ENCODE assay signal across 8 cellular contexts in genomic region chr10:24465899-24466615, GRCh38.
DNase-seq lines count a peak whose midpoint lies in the region; ATAC-seq and TF ChIP-seq lines count a peak whose summit lies in the region.

No MANE protein-coding gene starts in this region.

- H3K27me3 ChIP-seq in GM23248 (replicated peaks; ENCODE audit: insufficient read depth) (no peaks in the 10 kb centered on the region), aorta (ENCODE audit: control insufficient read depth in 1 of 2, insufficient read depth in 2 of 2, low read length in 1 of 2) (no peaks in the 10 kb centered on the region), ovary (no peaks in the 10 kb centered on the region)

- peak overlapping the region; percentile 39; the same call in 1 of the 2 replicates for H2AFZ ChIP-seq in GM23248

- H3K27ac ChIP-seq in GM23248 (peak overlapping the region; percentile 92), aorta (ENCODE audit: low read depth in 1 of 2, low read length in 2 of 2) (peak overlapping the region in 1 of 2 donors; percentile 11), ovary (no peak overlapping the region)

- H3F3A ChIP-seq in GM23248 (ENCODE audit: insufficient read depth), result peaks cover 54% of the 10 kb centered on the region

- DNase-seq in GM12864 (ENCODE audit: low read depth) (peak; percentile 15), GM23248 (peak; percentile 96), NCI-H460 (ENCODE audit: extremely low read depth, low read depth) (peak; percentile 77), astrocyte of the hippocampus (ENCODE audit: low read depth, low spot score) (peak; percentile 96), mucosa of gallbladder (ENCODE audit: low spot score) (peak; percentile 67), aorta (no peak), ovary (no peak)

- H3K36me3 ChIP-seq in GM23248 (ENCODE audit: low read depth), result no peaks in the 10 kb centered on the region
- H3K36me3 ChIP-seq in aorta (ENCODE audit: control insufficient read depth in 1 of 2, insufficient read depth in 2 of 2, low read length in 1 of 2), result no peaks in the 10 kb centered on the region
- H3K36me3 ChIP-seq in ovary, result no peaks in the 10 kb centered on the region

- peak; percentile 40 for ATAC-seq in aorta (ENCODE audit: low FRiP score)
- no peak for ATAC-seq in GM21381 (IDR thresholded peaks at IDR 0.05; ENCODE audit: unreplicated experiment)

- no peak for TF ChIP-seq EP300 in ovary (IDR thresholded peaks at IDR 0.05)

- in situ Hi-C loops in GM23248 (cut with MboI), result no loop called here

- 36 to 41% methylated on average over 13 of the region's 13 CpGs for WGBS in GM23248 (ENCODE audit: low coverage in 1 of 2, low lambda C conversion rate in 2 of 2, missing lambda C conversion rate in 2 of 2), 2 experiments
- 53 to 59% methylated on average over 13 of the region's 13 CpGs for WGBS in aorta, 2 donors
- WGBS in ovary, 3 donors, result 38 to 56% (median 47%) methylated on average over 13 of the region's 13 CpGs

- peaks cover 43% of the 10 kb centered on the region for H3K79me2 ChIP-seq in GM23248 (ENCODE audit: insufficient read depth)

- TF ChIP-seq CTCF in GM12864 (IDR thresholded peaks at IDR 0.05; ENCODE audit: low read depth, low read length, missing control alignments) (no peak), ovary (IDR thresholded peaks at IDR 0.05) (no peak)

- H3K4me1 ChIP-seq in GM23248 (ENCODE audit: insufficient read depth) (peaks cover 61% of the 10 kb centered on the region), aorta (ENCODE audit: control insufficient read depth in 1 of 2, insufficient read depth in 2 of 2, low read length in 2 of 2) (peaks cover 3 to 4% of the 10 kb centered on the region in 2 donors), ovary (ENCODE audit: insufficient read depth) (peaks cover 3% of the 10 kb centered on the region)

- H3K9me3 ChIP-seq in GM23248 (ENCODE audit: low read depth), result no peaks in the 10 kb centered on the region
- H3K9me3 ChIP-seq in aorta (ENCODE audit: control insufficient read depth, low read length), result no peaks in the 10 kb centered on the region
- no peaks in the 10 kb centered on the region for H3K9me3 ChIP-seq in ovary

- TF ChIP-seq POLR2A in ovary (IDR thresholded peaks at IDR 0.05), result no peak

- H3K4me3 ChIP-seq in GM12864 (ENCODE audit: low read depth, low read length) (no peak overlapping the region), GM23248 (peak overlapping the region; percentile 71), aorta (ENCODE audit: low read length in 2 of 2) (no peak overlapping the region), ovary (no peak overlapping the region)

- no peaks in the 10 kb centered on the region for H4K20me1 ChIP-seq in GM23248 (ENCODE audit: insufficient read depth)

- H3K9ac ChIP-seq in GM23248, result peak overlapping the region; percentile 72

- H3K9me2 ChIP-seq in GM23248 (ENCODE audit: insufficient read depth), result no peaks in the 10 kb centered on the region

- intact Hi-C loops in aorta (cut with DNase I) (loop anchor here in 1 of 2 donors (5.0 kb wide), 1 partner anchor 39 kb away; no protein-coding TSS in a partner anchor), ovary (cut with DNase I) (no loop called here)

- H3K4me2 ChIP-seq in GM23248 (ENCODE audit: unreplicated experiment), result peak overlapping the region; percentile 73

Comparison
In these comparisons a context has a peak if more than half of its experiments do, and no peak if none do; other contexts are left out.
1. DNase-seq: peak in GM12864 (single experiment), GM23248 (single experiment), NCI-H460 (single experiment), astrocyte of the hippocampus (single experiment) and mucosa of gallbladder (single experiment); none in aorta (0 of 2) and ovary (0 of 5).